ENCODE assay signal across 1 cellular context in the genomic region with DNA sequence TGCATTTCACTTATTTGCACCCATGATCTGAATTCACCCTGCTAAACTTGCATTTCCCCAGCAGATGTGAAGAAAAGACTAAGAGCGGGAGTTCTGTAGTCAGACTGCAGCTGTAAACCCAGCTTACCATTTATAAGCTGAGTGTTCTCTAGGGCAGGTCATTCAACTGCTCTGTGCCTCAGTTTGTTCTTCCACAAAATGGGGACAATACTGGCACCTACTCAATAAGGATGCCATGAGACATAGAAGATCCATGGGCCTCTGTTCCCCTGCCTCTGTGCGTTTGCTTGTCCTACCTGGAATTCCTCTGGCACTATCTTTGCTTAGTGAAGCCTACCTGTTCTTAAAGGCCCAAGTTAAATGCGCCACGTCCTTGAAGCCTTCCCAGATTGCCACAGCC.
TF ChIP-seq lines count a peak whose summit lies in the region.

No MANE protein-coding gene starts in this region.

TF ChIP-seq in K562, 482 proteins besides CTCF, POLR2A, EP300 and RAD21:
- TF ChIP-seq ZFP36 (IDR thresholded peaks at IDR 0.05; ENCODE audit: low read depth, low read length, partially characterized antibody): peak; percentile 42
- TF ChIP-seq, protein P1, sequence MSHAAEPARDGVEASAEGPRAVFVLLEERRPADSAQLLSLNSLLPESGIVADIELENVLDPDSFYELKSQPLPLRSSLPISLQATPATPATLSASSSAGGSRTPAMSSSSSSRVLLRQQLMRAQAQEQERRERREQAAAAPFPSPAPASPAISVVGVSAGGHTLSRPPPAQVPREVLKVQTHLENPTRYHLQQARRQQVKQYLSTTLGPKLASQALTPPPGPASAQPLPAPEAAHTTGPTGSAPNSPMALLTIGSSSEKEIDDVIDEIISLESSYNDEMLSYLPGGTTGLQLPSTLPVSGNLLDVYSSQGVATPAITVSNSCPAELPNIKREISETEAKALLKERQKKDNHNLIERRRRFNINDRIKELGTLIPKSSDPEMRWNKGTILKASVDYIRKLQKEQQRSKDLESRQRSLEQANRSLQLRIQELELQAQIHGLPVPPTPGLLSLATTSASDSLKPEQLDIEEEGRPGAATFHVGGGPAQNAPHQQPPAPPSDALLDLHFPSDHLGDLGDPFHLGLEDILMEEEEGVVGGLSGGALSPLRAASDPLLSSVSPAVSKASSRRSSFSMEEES (CRISPR knock-in tag; IDR thresholded peaks at IDR 0.05): no peak
- 0 out of 2 replicates have a peak, but pooled peaks have one; percentile 28 for TF ChIP-seq BCOR (IDR thresholded peaks at IDR 0.05)
- TF ChIP-seq RBM25 (IDR thresholded peaks at IDR 0.05; ENCODE audit: low read depth, low read length, severe bottlenecking): peak; percentile 89
